Comparison of ENCODE assay signal across 17 cellular contexts in genomic region chr16:67881557-67882220, GRCh38. TPM values are rescaled to one million over a fixed set of nuclear protein-coding genes. Genes with fewer than 3 reads are reported as not detected.
DNase-seq lines count a peak whose midpoint lies in the region; ATAC-seq and TF ChIP-seq lines count a peak whose summit lies in the region.
"Had no signal": no experiment of that assay in that cellular context is flagged by ENCODE, and none has a peak within 500 bp of the region (broad histone marks: within the 10 kb centered on the region; RNA-seq: fewer than 3 reads in every experiment).

No MANE protein-coding gene starts in this region.

- no peak overlapping the region for H3K18ac ChIP-seq in mesenchymal stem cell (ENCODE audit: low read depth in 1 of 2, low read length in 2 of 2)

- H3K23ac ChIP-seq in mesenchymal stem cell (ENCODE audit: low read length in 2 of 2): no peak overlapping the region

- peaks cover 38% of the 10 kb centered on the region for H3K79me1 ChIP-seq in mesenchymal stem cell (replicated peaks; ENCODE audit: low read length, poor library complexity, severe bottlenecking)

- H3K4me3 ChIP-seq in mesenchymal stem cell (ENCODE audit: insufficient read depth in 1 of 2, low read depth in 1 of 2, low read length in 2 of 2): no peak overlapping the region
- H3K4me3 ChIP-seq: colonic mucosa, neural progenitor cell, upper lobe of left lung had no signal

- no peak overlapping the region for H4K8ac ChIP-seq in mesenchymal stem cell (ENCODE audit: low read length)

- peaks cover 9% of the 10 kb centered on the region for H3K4me1 ChIP-seq in mesenchymal stem cell (ENCODE audit: control insufficient read depth, insufficient read depth, low read depth, low read length)
- H3K4me1 ChIP-seq: colonic mucosa, foreskin keratinocyte had no signal

- H4K91ac ChIP-seq in mesenchymal stem cell (ENCODE audit: low read length): peak overlapping the region; percentile 43

- peaks cover 57% of the 10 kb centered on the region for H3K36me3 Mint-ChIP-seq in activated naive CD4-positive, alpha-beta T cell treated with anti-CD3 and anti-CD28 coated beads, Interleukin-2, amount 10 ng/mL, durations not matched to agents 7 days and 5 days
- peaks cover 55% of the 10 kb centered on the region for H3K36me3 Mint-ChIP-seq in endothelial cell (ENCODE audit: low read depth, unreplicated experiment)

- WGBS in mesenchymal stem cell: 96% methylated on average over 18 of the region's 22 CpGs

- H3K27me3 ChIP-seq in mesenchymal stem cell (ENCODE audit: control insufficient read depth in 1 of 2, insufficient read depth in 1 of 2, low read length in 2 of 2): no peaks in the 10 kb centered on the region
- H3K27me3 ChIP-seq: colonic mucosa, foreskin keratinocyte, neural progenitor cell, upper lobe of left lung had no signal

- CTCF ChIA-PET in activated naive CD4-positive, alpha-beta T cell treated with anti-CD3 and anti-CD28 coated beads, Interleukin-2, amount 10 ng/mL, durations not matched to agents 7 days and 5 days (lab: Charles Lee): interaction anchor here (0.7 to 4.7 kb wide), 14 partner anchors 10 to 210 kb away, joined by 3 to 49 read pairs (median 8); partner anchors contain the start of genes CTRL and PSKH1

- no peak overlapping the region for H2BK12ac ChIP-seq in mesenchymal stem cell (ENCODE audit: low read length in 2 of 2)

- no peak overlapping the region for H3K9ac ChIP-seq in mesenchymal stem cell (ENCODE audit: low read length)
- H3K9ac ChIP-seq: neural progenitor cell had no signal

- H3K36me3 ChIP-seq in mesenchymal stem cell (ENCODE audit: control insufficient read depth in 1 of 2, insufficient read depth in 2 of 2, low read depth in 1 of 2, low read length in 2 of 2): peaks cover 78 to 100% of the 10 kb centered on the region in 2 experiments
- H3K36me3 ChIP-seq: neural progenitor cell had no signal

- H3K27ac ChIP-seq in mesenchymal stem cell (ENCODE audit: low read length, poor library complexity, severe bottlenecking): no peak overlapping the region
- peak overlapping the region; percentile 95 for H3K27ac ChIP-seq in temporal lobe (ENCODE audit: low read depth, low read length)
- H3K27ac ChIP-seq: colonic mucosa, foreskin keratinocyte, neural progenitor cell, upper lobe of left lung, VCaP had no signal

- no peaks in the 10 kb centered on the region for H3K4me1 Mint-ChIP-seq in activated naive CD4-positive, alpha-beta T cell treated with anti-CD3 and anti-CD28 coated beads, Interleukin-2, amount 10 ng/mL, durations not matched to agents 7 days and 5 days
- H3K4me1 Mint-ChIP-seq in endothelial cell (ENCODE audit: unreplicated experiment): peaks cover 7% of the 10 kb centered on the region

- H3K27me3 Mint-ChIP-seq in activated naive CD4-positive, alpha-beta T cell treated with anti-CD3 and anti-CD28 coated beads, Interleukin-2, amount 10 ng/mL, durations not matched to agents 7 days and 5 days: no peaks in the 10 kb centered on the region
- peaks cover 7% of the 10 kb centered on the region for H3K27me3 Mint-ChIP-seq in endothelial cell (ENCODE audit: unreplicated experiment)

- no peaks in the 10 kb centered on the region for H3K9me3 ChIP-seq in mesenchymal stem cell (ENCODE audit: control insufficient read depth, low read length)
- H3K9me3 ChIP-seq: colonic mucosa, upper lobe of left lung had no signal

- H3K4me3 Mint-ChIP-seq in activated naive CD4-positive, alpha-beta T cell treated with anti-CD3 and anti-CD28 coated beads, Interleukin-2, amount 10 ng/mL, durations not matched to agents 7 days and 5 days: no peak overlapping the region
- H3K4me3 Mint-ChIP-seq in endothelial cell (ENCODE audit: unreplicated experiment): no peak overlapping the region
- H3K4me3 Mint-ChIP-seq: neural progenitor cell had no signal

- no peak overlapping the region for H2BK120ac ChIP-seq in mesenchymal stem cell (ENCODE audit: low read depth, low read length)

- H2BK15ac ChIP-seq in mesenchymal stem cell (ENCODE audit: low read depth, poor library complexity, severe bottlenecking): no peak overlapping the region

- H2BK5ac ChIP-seq in mesenchymal stem cell (ENCODE audit: low read depth, low read length, poor library complexity, severe bottlenecking): no peak overlapping the region

- no peak overlapping the region for H2AK5ac ChIP-seq in mesenchymal stem cell (ENCODE audit: low read length, severe bottlenecking)

- no peak overlapping the region for H2AFZ ChIP-seq in mesenchymal stem cell (ENCODE audit: low read depth, low read length)
- H2AFZ ChIP-seq: neural progenitor cell had no signal

- H3K27ac Mint-ChIP-seq in activated naive CD4-positive, alpha-beta T cell treated with anti-CD3 and anti-CD28 coated beads, Interleukin-2, amount 10 ng/mL, durations not matched to agents 7 days and 5 days: peak overlapping the region; percentile 17
- peak overlapping the region; percentile 25 for H3K27ac Mint-ChIP-seq in endothelial cell (ENCODE audit: unreplicated experiment)
- H3K27ac Mint-ChIP-seq: neural progenitor cell had no signal

- no peak for DNase-seq in activated naive CD4-positive, alpha-beta T cell treated with anti-CD3 and anti-CD28 coated beads, Interleukin-2, amount 10 ng/mL, durations not matched to agents 7 days and 5 days
- no peak for DNase-seq in activated naive CD4-positive, alpha-beta T cell (lab: John Stamatoyannopoulos, UW)
- no peak for DNase-seq in endothelial cell (ENCODE audit: low spot score)
- DNase-seq in mesenchymal stem cell: no peak
- DNase-seq in stimulated activated CD4-positive, alpha-beta T cell treated with anti-CD3 and anti-CD28 coated beads, Interleukin-2, amount 100 ng/mL, for 48 hours: no peak
- DNase-seq: amniotic stem cell, colonic mucosa, foreskin keratinocyte, NCI-H1105, upper lobe of left lung had no signal

- ATAC-seq in HG03108 (IDR thresholded peaks at IDR 0.05; ENCODE audit: unreplicated experiment) (no peak), HG03432 (IDR thresholded peaks at IDR 0.05; ENCODE audit: unreplicated experiment) (no peak)
- ATAC-seq: foreskin keratinocyte had no signal

- no peak overlapping the region for H3K14ac ChIP-seq in mesenchymal stem cell (ENCODE audit: low read length in 2 of 2)

- no peak overlapping the region for H3K4me2 ChIP-seq in mesenchymal stem cell (ENCODE audit: low read length, poor library complexity, severe bottlenecking)
- H3K4me2 ChIP-seq: neural progenitor cell had no signal

- no peak overlapping the region for H3K4ac ChIP-seq in mesenchymal stem cell (ENCODE audit: low read depth in 1 of 2, low read length in 2 of 2)

- no peak for TF ChIP-seq CTCF in endothelial cell (IDR thresholded peaks at IDR 0.05; ENCODE audit: unreplicated experiment)

- no peaks in the 10 kb centered on the region for H3K9me3 Mint-ChIP-seq in activated naive CD4-positive, alpha-beta T cell treated with anti-CD3 and anti-CD28 coated beads, Interleukin-2, amount 10 ng/mL, durations not matched to agents 7 days and 5 days
- H3K9me3 Mint-ChIP-seq in endothelial cell (ENCODE audit: unreplicated experiment): no peaks in the 10 kb centered on the region
- H3K9me3 Mint-ChIP-seq: neural progenitor cell had no signal

RNA-seq across cellular contexts. Expression of gene NRN1L, which starts 3.0 kb away (rescaled TPM):
- total RNA-seq in endothelial cell (ENCODE audit: unreplicated experiment) (0.56 TPM), temporal lobe (not detected)
- 0.30 TPM for polyA plus RNA-seq in mesenchymal stem cell (2013, experiment 1 of 2)
- 0.37 TPM for polyA plus RNA-seq in mesenchymal stem cell (2013, experiment 2 of 2)
- total RNA-seq: endothelial cell of umbilical vein, foreskin keratinocyte, mesenteric fat pad had no signal

RNA-seq across cellular contexts. Expression of gene EDC4, which starts 8.8 kb away (rescaled TPM):
- 83.0 TPM for total RNA-seq in endothelial cell (ENCODE audit: unreplicated experiment)
- polyA plus RNA-seq in mesenchymal stem cell (2013, experiment 1 of 2): 30.6 TPM
- polyA plus RNA-seq in mesenchymal stem cell (2013, experiment 2 of 2): 27.9 TPM
- total RNA-seq in temporal lobe: 51.9 TPM

RNA-seq across cellular contexts. Expression of gene PSKH1, which starts 11.4 kb away (rescaled TPM):
- total RNA-seq in endothelial cell (ENCODE audit: unreplicated experiment) (47.5 TPM), temporal lobe (5.9 TPM)
- polyA plus RNA-seq in mesenchymal stem cell (2013, experiment 1 of 2): 17.8 TPM
- polyA plus RNA-seq in mesenchymal stem cell (2013, experiment 2 of 2): 21.8 TPM

RNA-seq across cellular contexts. Expression of gene CENPT, which starts 34.2 kb away (rescaled TPM):
- 82.9 TPM for total RNA-seq in endothelial cell (ENCODE audit: unreplicated experiment)
- polyA plus RNA-seq in mesenchymal stem cell (2013, experiment 1 of 2): 25.8 TPM
- 23.6 TPM for polyA plus RNA-seq in mesenchymal stem cell (2013, experiment 2 of 2)
- total RNA-seq in temporal lobe: 23.8 TPM

RNA-seq across cellular contexts. Expression of gene NUTF2, which starts 35.0 kb away (rescaled TPM):
- 217 TPM for total RNA-seq in endothelial cell (ENCODE audit: unreplicated experiment)
- polyA plus RNA-seq in mesenchymal stem cell (2013, experiment 1 of 2): 230 TPM
- polyA plus RNA-seq in mesenchymal stem cell (2013, experiment 2 of 2): 226 TPM
- total RNA-seq in temporal lobe: 58.8 TPM
